ENCODE assay signal across 9 cellular contexts in the genomic region with DNA sequence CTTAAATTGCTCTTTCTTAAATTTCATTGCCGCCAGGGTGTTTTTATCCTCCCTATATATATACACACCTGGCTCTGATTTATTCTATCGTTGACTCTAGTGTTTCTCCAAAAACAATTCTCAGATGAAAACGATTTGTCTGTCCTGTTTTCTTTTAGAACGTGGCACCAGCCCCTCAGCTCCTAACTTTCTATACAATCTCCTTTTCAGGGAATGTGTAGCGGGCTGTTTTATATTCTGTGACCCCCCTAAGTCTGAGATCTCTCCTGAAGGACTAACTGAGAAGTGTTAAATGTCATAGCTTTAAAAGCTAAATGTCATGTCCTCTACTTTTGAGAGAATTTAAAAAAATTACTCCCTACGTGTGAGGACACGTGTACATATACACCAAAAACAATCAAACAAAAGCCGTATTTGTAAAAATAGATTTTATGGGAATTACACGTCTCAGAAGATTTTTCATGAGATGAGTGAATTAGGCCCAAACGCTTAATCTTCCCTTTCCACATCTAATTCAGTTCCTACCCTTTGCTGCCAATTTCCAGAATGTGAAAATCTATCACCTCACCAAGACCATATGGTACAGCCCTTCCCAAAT. TPM values are rescaled to one million over a fixed set of nuclear protein-coding genes. Genes with fewer than 3 reads are reported as not detected.
DNase-seq lines count a peak whose midpoint lies in the region; TF ChIP-seq lines count a peak whose summit lies in the region.
"Had no signal": no experiment of that assay in that cellular context is flagged by ENCODE, and none has a peak within 500 bp of the region (broad histone marks: within the 10 kb centered on the region; RNA-seq: fewer than 3 reads in every experiment).

No MANE protein-coding gene starts in this region.

- H3K4me3 Mint-ChIP-seq in HFFc6 (peak overlapping the region; percentile 58; the same call in 1 of the 2 replicates), immature natural killer cell (peak overlapping the region; percentile 26 to 50 (median 40))
- no peak overlapping the region for H3K4me3 Mint-ChIP-seq in activated CD4-positive, alpha-beta memory T cell treated with anti-CD3 and anti-CD28 coated beads, Interleukin-2, amount 10 ng/mL, durations not matched to agents 7 days and 5 days

- H3K4me1 ChIP-seq in ascending aorta, result peaks cover 0 to 3% of the 10 kb centered on the region in 2 donors

- H3K27me3 ChIP-seq in ascending aorta, result no peaks in the 10 kb centered on the region

- no peaks in the 10 kb centered on the region for H3K9me3 Mint-ChIP-seq in HFFc6
- H3K9me3 Mint-ChIP-seq in immature natural killer cell, result peaks cover 4 to 25% (median 13%) of the 10 kb centered on the region in 6 donors
- H3K9me3 Mint-ChIP-seq in activated CD4-positive, alpha-beta memory T cell treated with anti-CD3 and anti-CD28 coated beads, Interleukin-2, amount 10 ng/mL, durations not matched to agents 7 days and 5 days, result no peaks in the 10 kb centered on the region

- DNase-seq in HFFc6 (no peak), ascending aorta (ENCODE audit: low spot score in 2 of 2) (no peak), immature natural killer cell (no peak), SW480 (ENCODE audit: low spot score) (no peak), AG08395 (ENCODE audit: low spot score) (no peak)
- no peak for DNase-seq in stimulated activated CD4-positive, alpha-beta T cell treated with anti-CD3 and anti-CD28 coated beads, Interleukin-4, amount 100 ng/mL, for 4 hours
- DNase-seq in activated CD4-positive, alpha-beta memory T cell treated with anti-CD3 and anti-CD28 coated beads, Interleukin-2, amount 10 ng/mL, durations not matched to agents 7 days and 5 days, result no peak
- DNase-seq: NCI-H2029 had no signal

- H3K4me1 Mint-ChIP-seq in HFFc6 (ENCODE audit: low read depth) (no peaks in the 10 kb centered on the region), immature natural killer cell (peaks cover 4 to 5% of the 10 kb centered on the region in 2 donors)
- H3K4me1 Mint-ChIP-seq in activated CD4-positive, alpha-beta memory T cell treated with anti-CD3 and anti-CD28 coated beads, Interleukin-2, amount 10 ng/mL, durations not matched to agents 7 days and 5 days, result peaks cover 2% of the 10 kb centered on the region

- H3K36me3 Mint-ChIP-seq in HFFc6 (ENCODE audit: low read depth) (no peaks in the 10 kb centered on the region), immature natural killer cell (peaks cover 0 to 12% (median 7%) of the 10 kb centered on the region in 3 donors)
- no peaks in the 10 kb centered on the region for H3K36me3 Mint-ChIP-seq in activated CD4-positive, alpha-beta memory T cell treated with anti-CD3 and anti-CD28 coated beads, Interleukin-2, amount 10 ng/mL, durations not matched to agents 7 days and 5 days (ENCODE audit: low read depth)

- H3K4me3 ChIP-seq in ascending aorta (peak overlapping the region; percentile 82 to 91), skin epidermis (peak overlapping the region; percentile 39 to 70 (median 52))

- intact Hi-C loops in ascending aorta (cut with DNase I), result loop anchor here (5.0 kb wide), 2 partner anchors 122 to 308 kb away; a partner anchor contains a TSS

- H3K9me3 ChIP-seq in ascending aorta, result no peaks in the 10 kb centered on the region

- H3K36me3 ChIP-seq in ascending aorta, result no peaks in the 10 kb centered on the region

- H3K27ac Mint-ChIP-seq in HFFc6 (no peak overlapping the region), immature natural killer cell (no peak overlapping the region)
- no peak overlapping the region for H3K27ac Mint-ChIP-seq in activated CD4-positive, alpha-beta memory T cell treated with anti-CD3 and anti-CD28 coated beads, Interleukin-2, amount 10 ng/mL, durations not matched to agents 7 days and 5 days

- H3K27ac ChIP-seq in ascending aorta (no peak overlapping the region), skin epidermis (peak overlapping the region in 4 of 21 experiments; percentile 66 to 76 (median 68))

- POLR2A ChIA-PET in activated CD4-positive, alpha-beta memory T cell treated with anti-CD3 and anti-CD28 coated beads, Interleukin-2, amount 10 ng/mL, durations not matched to agents 7 days and 5 days (lab: Charles Lee), result no interaction called here

- TF ChIP-seq CTCF in HFFc6 (IDR thresholded peaks at IDR 0.05) (no peak), ascending aorta (IDR thresholded peaks at IDR 0.05) (no peak)

- CTCF ChIA-PET in activated CD4-positive, alpha-beta memory T cell treated with anti-CD3 and anti-CD28 coated beads, Interleukin-2, amount 10 ng/mL, durations not matched to agents 7 days and 5 days (lab: Charles Lee), result no interaction called here

- peaks cover 10% of the 10 kb centered on the region for H3K27me3 Mint-ChIP-seq in HFFc6 (ENCODE audit: insufficient read depth)
- H3K27me3 Mint-ChIP-seq in immature natural killer cell (ENCODE audit: low read depth in 3 of 3), result peaks cover 8 to 29% (median 17%) of the 10 kb centered on the region in 3 donors
- peaks cover 33% of the 10 kb centered on the region for H3K27me3 Mint-ChIP-seq in activated CD4-positive, alpha-beta memory T cell treated with anti-CD3 and anti-CD28 coated beads, Interleukin-2, amount 10 ng/mL, durations not matched to agents 7 days and 5 days

RNA-seq across cellular contexts. Expression of a gene that starts 0.8 kb away (rescaled TPM):
- not detected for total RNA-seq in HFFc6 (2021; fragmentation: NEBNext Ultra II Directional; extraction: Animal tissue kit (Norgen Biotek cat#: 25700))
- total RNA-seq in ascending aorta, result 3.0 TPM
- polyA plus RNA-seq in immature natural killer cell, result not detected
- total RNA-seq in activated CD4-positive, alpha-beta memory T cell treated with anti-CD3 and anti-CD28 coated beads, Interleukin-2, amount 10 ng/mL, durations not matched to agents 7 days and 5 days, result not detected
